In genomic region chr2:102114290-102114721, GRCh38 we compare ENCODE assay signal across 15 cellular contexts. TPM values are rescaled to one million over a fixed set of nuclear protein-coding genes. Genes with fewer than 3 reads are reported as not detected.
DNase-seq lines count a peak whose midpoint lies in the region; ATAC-seq and TF ChIP-seq lines count a peak whose summit lies in the region.
"Had no signal": no experiment of that assay in that cellular context is flagged by ENCODE, and none has a peak within 500 bp of the region (broad histone marks: within the 10 kb centered on the region; RNA-seq: fewer than 3 reads in every experiment).

No MANE protein-coding gene starts in this region.

- no peaks in the 10 kb centered on the region for H3K27me3 ChIP-seq in parathyroid adenoma (ENCODE audit: control insufficient read depth, insufficient read depth, low read length)
- no peaks in the 10 kb centered on the region for H3K27me3 ChIP-seq in right atrium auricular region
- H3K27me3 ChIP-seq: heart left ventricle, vagina had no signal

- no peaks in the 10 kb centered on the region for H3K9me3 ChIP-seq in parathyroid adenoma (ENCODE audit: control insufficient read depth, low read length)
- H3K9me3 ChIP-seq in right atrium auricular region = no peaks in the 10 kb centered on the region
- H3K9me3 ChIP-seq: vagina had no signal

- H3K36me3 ChIP-seq in parathyroid adenoma (ENCODE audit: control insufficient read depth, insufficient read depth, low read length) (no peaks in the 10 kb centered on the region), right atrium auricular region (no peaks in the 10 kb centered on the region)
- H3K36me3 ChIP-seq: heart left ventricle, vagina had no signal

- H3K79me2 ChIP-seq in parathyroid adenoma = no peaks in the 10 kb centered on the region

- H3K4me1 ChIP-seq in parathyroid adenoma = peaks cover 36% of the 10 kb centered on the region
- H3K4me1 ChIP-seq in right atrium auricular region = peaks cover 0 to 4% of the 10 kb centered on the region in 2 donors
- H3K4me1 ChIP-seq: vagina had no signal

- no peak overlapping the region for H2AFZ ChIP-seq in parathyroid adenoma

- H3K27ac ChIP-seq in parathyroid adenoma (peak overlapping the region; percentile 37), right atrium auricular region (no peak overlapping the region)
- H3K27ac ChIP-seq: heart left ventricle, vagina had no signal

- peak; percentile 81 for DNase-seq in Daoy (ENCODE audit: low read depth)
- DNase-seq in NCI-H226 = peak; percentile 96
- peak; percentile 92 for DNase-seq in epithelial cell of proximal tubule (ENCODE audit: low read depth)
- no peak for DNase-seq in Kasumi-1 (lab: John Stamatoyannopoulos, UW)
- no peak for DNase-seq in right atrium auricular region (ENCODE audit: low spot score)
- DNase-seq in NCI-H146 (lab: John Stamatoyannopoulos, UW) = no peak
- DNase-seq: activated CD4-positive, alpha-beta T cell treated with anti-CD3 and anti-CD28 coated beads, Interleukin-2, amount 10 ng/mL, durations not matched to agents 24 days and 14 days; caudate nucleus; DMS153; heart left ventricle; naive B cell; NCI-H187 treated with DMSO at 0.1 percent for 48 hours had no signal

- H3K4me2 ChIP-seq in parathyroid adenoma (ENCODE audit: low read length) = no peak overlapping the region

- no peak for TF ChIP-seq CTCF in epithelial cell of proximal tubule (conservative IDR thresholded peaks at IDR 0.05; ENCODE audit: low read depth, low read length)
- TF ChIP-seq CTCF in parathyroid adenoma (IDR thresholded peaks at IDR 0.05) = no peak
- no peak for TF ChIP-seq CTCF in right atrium auricular region (IDR thresholded peaks at IDR 0.05)

- no peak for ATAC-seq in HG03442 (IDR thresholded peaks at IDR 0.05; ENCODE audit: unreplicated experiment)
- ATAC-seq: heart left ventricle had no signal

- H3K9ac ChIP-seq in parathyroid adenoma = no peak overlapping the region

- no peak overlapping the region for H3K4me3 ChIP-seq in epithelial cell of proximal tubule (ENCODE audit: low read depth, low read length)
- H3K4me3 ChIP-seq in parathyroid adenoma (ENCODE audit: low read depth, low read length) = no peak overlapping the region
- H3K4me3 ChIP-seq in right atrium auricular region = no peak overlapping the region
- H3K4me3 ChIP-seq: heart left ventricle, vagina had no signal

RNA-seq across cellular contexts. Expression of gene IL1R1, which starts 28.2 kb away (rescaled TPM):
- 1.1 and 3.2 TPM in 2 replicates for total RNA-seq in Daoy (2014; rRNA removed; shearing (Covaris generic))
- total RNA-seq in epithelial cell of proximal tubule (5.7 and 10.7 TPM in 2 replicates), right atrium auricular region (10 to 100 TPM; 28.7 to 86.2 TPM)

Comparison
In these comparisons a context has a peak if more than half of its experiments do, and no peak if none do; other contexts are left out.
1. DNase-seq: peak in Daoy (single experiment), NCI-H226 (single experiment) and epithelial cell of proximal tubule (single experiment); none in Kasumi-1 (0 of 2), right atrium auricular region (single experiment) and NCI-H146 (single experiment).